Comparison of ENCODE assay signal across 25 cellular contexts in genomic region chr2:183390109-183390508, GRCh38.
"Had no signal": no experiment of that assay in that cellular context is flagged by ENCODE, and none has a peak within 500 bp of the region (broad histone marks: within the 10 kb centered on the region; RNA-seq: fewer than 3 reads in every experiment).

No MANE protein-coding gene starts in this region.

- H3K27ac Mint-ChIP-seq: activated CD4-positive, alpha-beta memory T cell treated with anti-CD3 and anti-CD28 coated beads for 36 hours; activated CD4-positive, alpha-beta T cell treated with anti-CD3 and anti-CD28 coated beads, Interleukin-2, amount 10 ng/mL, durations not matched to agents 7 days and 5 days; activated naive CD4-positive, alpha-beta T cell treated with anti-CD3 and anti-CD28 coated beads, Interleukin-2, amount 50 U/mL, for 72 hours; T-helper 1 cell treated with Interleukin-12 subunit alpha and Interleukin-12 subunit beta and Interleukin-4 antibody, amounts not matched to agents 30 μg/mL and 1 μg/mL, for 36 hours had no signal

- H3K36me3 ChIP-seq: adrenal gland, Peyer's patch had no signal

- H3K4me3 ChIP-seq: adrenal gland, K562, Peyer's patch had no signal

- H3K27me3 ChIP-seq: adrenal gland, Peyer's patch had no signal

- H3K4me1 Mint-ChIP-seq: activated CD4-positive, alpha-beta T cell treated with anti-CD3 and anti-CD28 coated beads, Interleukin-2, amount 10 ng/mL, durations not matched to agents 7 days and 5 days had no signal

- H3K27me3 Mint-ChIP-seq: activated CD4-positive, alpha-beta memory T cell treated with anti-CD3 and anti-CD28 coated beads for 36 hours; activated CD4-positive, alpha-beta T cell treated with anti-CD3 and anti-CD28 coated beads, Interleukin-2, amount 10 ng/mL, durations not matched to agents 7 days and 5 days had no signal

- DNase-seq: activated CD4-positive, alpha-beta memory T cell treated with anti-CD3 and anti-CD28 coated beads for 36 hours; activated CD4-positive, alpha-beta T cell treated with anti-CD3 and anti-CD28 coated beads, Interleukin-2, amount 10 ng/mL, durations not matched to agents 7 days and 5 days; activated CD4-positive, CD25-positive, alpha-beta regulatory T cell; activated CD8-positive, alpha-beta memory T cell treated with anti-CD3 and anti-CD28 coated beads for 24 hours; activated effector memory CD4-positive, alpha-beta T cell treated with anti-CD3 and anti-CD28 coated beads, Interleukin-2, amount 50 U/mL, for 16 hours; activated naive CD4-positive, alpha-beta T cell treated with Interleukin-2 at 50 U/mL for 16 hours; activated T-cell treated with anti-CD3 and anti-CD28 coated beads, Interleukin-2, amount 50 U/mL, for 4 hours; adrenal gland; MM.1S; NCI-H1105; NCI-H1436; NCI-H1694 treated with DMSO at 0.1 percent for 48 hours; NCI-H2029 treated with DMSO at 0.1 percent for 48 hours; NCI-H345; NCI-H510A; NCI-H526 treated with DMSO at 0.1 percent for 48 hours; NCI-H82; Peyer's patch; SHP77 treated with DMSO at 0.1 percent for 48 hours; T1000 had no signal

- H3K9me3 ChIP-seq: Peyer's patch had no signal

- ATAC-seq: activated naive CD4-positive, alpha-beta T cell treated with anti-CD3 and anti-CD28 coated beads, Interleukin-2, amount 50 U/mL, for 72 hours; activated T-cell treated with anti-CD3 and anti-CD28 coated beads, Interleukin-2, amount 50 U/mL, for 4 hours; K562 had no signal

- H3K4me3 Mint-ChIP-seq: activated CD4-positive, alpha-beta memory T cell treated with anti-CD3 and anti-CD28 coated beads for 36 hours; activated CD4-positive, alpha-beta T cell treated with anti-CD3 and anti-CD28 coated beads, Interleukin-2, amount 10 ng/mL, durations not matched to agents 7 days and 5 days; activated T-cell treated with anti-CD3 and anti-CD28 coated beads, Interleukin-2, amount 50 U/mL, for 4 hours; T-helper 1 cell treated with Interleukin-12 subunit alpha and Interleukin-12 subunit beta and Interleukin-4 antibody, amounts not matched to agents 30 μg/mL and 1 μg/mL, for 36 hours had no signal

- H3K4me1 ChIP-seq: adrenal gland, Peyer's patch had no signal

- H3K27ac ChIP-seq: adrenal gland, Peyer's patch, RWPE1, VCaP had no signal
